In the genomic region with DNA sequence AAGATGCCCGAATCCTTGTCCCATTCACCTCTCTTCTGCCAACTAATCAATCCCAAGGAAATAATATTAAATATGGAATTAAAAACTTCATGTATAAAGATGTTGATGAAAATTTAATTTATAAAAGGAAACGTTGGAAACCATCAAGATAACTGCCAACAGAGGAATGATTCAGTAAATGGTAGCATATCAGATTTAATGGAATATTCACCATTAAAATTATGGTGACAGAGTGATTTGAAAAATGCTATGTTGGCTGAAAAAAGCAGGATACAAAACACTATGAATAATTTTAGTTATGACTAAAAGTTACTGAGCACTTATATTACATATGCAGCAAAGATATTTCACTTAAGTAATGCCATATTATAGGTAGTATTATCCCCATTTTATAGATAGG, we compare ENCODE assay signal across 17 cellular contexts.
DNase-seq lines count a peak whose midpoint lies in the region; ATAC-seq and TF ChIP-seq lines count a peak whose summit lies in the region.
"Had no signal": no experiment of that assay in that cellular context is flagged by ENCODE, and none has a peak within 500 bp of the region (broad histone marks: within the 10 kb centered on the region; RNA-seq: fewer than 3 reads in every experiment).

No MANE protein-coding gene starts in this region.

- CTCF ChIA-PET in SK-N-SH (lab: Yijun Ruan, JAX) = no interaction called here

- H3K4me1 ChIP-seq in SK-N-SH (ENCODE audit: control insufficient read depth in 1 of 2, insufficient read depth in 2 of 2, low read depth in 1 of 2, low read length in 1 of 2) = peaks cover 38 to 47% of the 10 kb centered on the region in 2 experiments
- H3K4me1 ChIP-seq in ascending aorta = peaks cover 19 to 58% of the 10 kb centered on the region in 2 donors

- DNase-seq in SK-N-SH = no peak
- no peak for DNase-seq in ascending aorta (ENCODE audit: low spot score in 2 of 2)
- DNase-seq in COLO668 (lab: John Stamatoyannopoulos, UW; ENCODE audit: unreplicated experiment) = no peak
- DNase-seq: ACHN; BE2C; C1 segment of cervical spinal cord; Caco-2; Calu3; CD4-positive, alpha-beta memory T cell; CD4-positive, CD25-positive, alpha-beta regulatory T cell; CD8-positive, alpha-beta memory T cell; DMS79 treated with DMSO at 0.1 percent for 48 hours; GF-D8 had no signal

- 50% methylated on average over 2 of the region's 2 CpGs for WGBS in SK-N-SH (ENCODE audit: low lambda C conversion rate)

- H3K36me3 ChIP-seq in SK-N-SH (replicated peaks in 1 of 2; ENCODE audit: control insufficient read depth in 1 of 2, insufficient read depth in 2 of 2, low read length in 1 of 2) (peaks cover 15 to 49% of the 10 kb centered on the region in 2 experiments), ascending aorta (no peaks in the 10 kb centered on the region)
- H3K36me3 ChIP-seq: BE2C had no signal

- TF ChIP-seq CTCF in SK-N-SH (IDR thresholded peaks at IDR 0.05) (no peak), ascending aorta (IDR thresholded peaks at IDR 0.05) (no peak)

- H3K27me3 ChIP-seq in SK-N-SH (ENCODE audit: insufficient read depth) = no peaks in the 10 kb centered on the region
- no peaks in the 10 kb centered on the region for H3K27me3 ChIP-seq in ascending aorta
- H3K27me3 ChIP-seq: BE2C, BLaER1 had no signal

- H3K79me2 ChIP-seq in SK-N-SH (ENCODE audit: insufficient read depth) = peaks cover 83% of the 10 kb centered on the region

- H4K20me1 ChIP-seq in SK-N-SH (ENCODE audit: insufficient read depth) = no peaks in the 10 kb centered on the region

- H3K9me3 ChIP-seq in SK-N-SH (no peaks in the 10 kb centered on the region), ascending aorta (no peaks in the 10 kb centered on the region)
- H3K9me3 ChIP-seq: BE2C, BLaER1, Caco-2 had no signal

- H3K9me2 ChIP-seq in SK-N-SH = no peaks in the 10 kb centered on the region

- TF ChIP-seq EP300 in SK-N-SH (IDR thresholded peaks at IDR 0.05; ENCODE audit: borderline replicate concordance in 1 of 2, low read depth in 1 of 2, low read length in 1 of 2) = peak in 1 of 2 experiments; percentile 51; a peak in 1 of 4 replicates

- H3K4me3 ChIP-seq in SK-N-SH (ENCODE audit: low read depth in 2 of 2, low read length in 1 of 2) = no peak overlapping the region
- H3K4me3 ChIP-seq in ascending aorta = no peak overlapping the region
- H3K4me3 ChIP-seq: BLaER1 had no signal

- intact Hi-C loops in ascending aorta (cut with DNase I) = loop anchor here (5.0 kb wide), 1 partner anchor 41 kb away; no protein-coding TSS in a partner anchor

- H2AFZ ChIP-seq in SK-N-SH (ENCODE audit: low read depth) = no peak overlapping the region

- ATAC-seq in SK-N-SH treated with all-trans-retinoic acid at 6 μM for 48 hours (no peak), GM18520 (IDR thresholded peaks at IDR 0.05; ENCODE audit: unreplicated experiment) (no peak)

- no peak overlapping the region for H3K4me2 ChIP-seq in SK-N-SH
- H3K4me2 ChIP-seq: BLaER1 had no signal

- H3F3A ChIP-seq in SK-N-SH (replicated peaks; ENCODE audit: insufficient read depth) = peaks cover 43% of the 10 kb centered on the region

- no peak overlapping the region for H3K9ac ChIP-seq in SK-N-SH
- H3K9ac ChIP-seq: BLaER1 had no signal

- H3K27ac ChIP-seq in SK-N-SH (ENCODE audit: low read depth in 2 of 2, low read length in 1 of 2) (peak overlapping the region; percentile 81 to 98; a peak in 3 of 4 replicates), ascending aorta (peak overlapping the region; percentile 83 to 86)
- H3K27ac ChIP-seq: 22Rv1, BLaER1 had no signal

- POLR2A ChIA-PET in SK-N-SH (lab: Yijun Ruan, JAX) = no interaction called here

- no peak for TF ChIP-seq RAD21 in SK-N-SH (IDR thresholded peaks at IDR 0.05; ENCODE audit: low read length)

TF ChIP-seq in SK-N-SH, 30 proteins besides CTCF, POLR2A, EP300 and RAD21:
- TF ChIP-seq NFIC (IDR thresholded peaks at IDR 0.05; ENCODE audit: borderline replicate concordance) (peak; percentile 18; the same call in 1 of the 2 replicates), RXRA (IDR thresholded peaks at IDR 0.05; ENCODE audit: borderline replicate concordance, low read depth) (no peak), RCOR1 (IDR thresholded peaks at IDR 0.05; ENCODE audit: low read length) (no peak), FOSL2 (IDR thresholded peaks at IDR 0.05; ENCODE audit: borderline replicate concordance, low read depth) (no peak), GABPA (IDR thresholded peaks at IDR 0.05; ENCODE audit: low read depth) (no peak), FOXM1 (IDR thresholded peaks at IDR 0.05; ENCODE audit: low read depth) (no peak), TCF12 (IDR thresholded peaks at IDR 0.05) (peak; percentile 46), RFX5 (IDR thresholded peaks at IDR 0.05; ENCODE audit: low read length) (no peak)
- TF ChIP-seq, protein P1, sequence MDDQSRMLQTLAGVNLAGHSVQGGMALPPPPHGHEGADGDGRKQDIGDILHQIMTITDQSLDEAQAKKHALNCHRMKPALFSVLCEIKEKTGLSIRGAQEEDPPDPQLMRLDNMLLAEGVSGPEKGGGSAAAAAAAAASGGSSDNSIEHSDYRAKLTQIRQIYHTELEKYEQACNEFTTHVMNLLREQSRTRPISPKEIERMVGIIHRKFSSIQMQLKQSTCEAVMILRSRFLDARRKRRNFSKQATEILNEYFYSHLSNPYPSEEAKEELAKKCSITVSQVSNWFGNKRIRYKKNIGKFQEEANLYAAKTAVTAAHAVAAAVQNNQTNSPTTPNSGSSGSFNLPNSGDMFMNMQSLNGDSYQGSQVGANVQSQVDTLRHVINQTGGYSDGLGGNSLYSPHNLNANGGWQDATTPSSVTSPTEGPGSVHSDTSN (IDR thresholded peaks at IDR 0.05) = peak; percentile 51

TF ChIP-seq in SK-N-SH treated with all-trans-retinoic acid at 6 μM for 48 hours, 23 proteins besides CTCF, POLR2A, EP300 and RAD21:
- no peak for TF ChIP-seq OSR1 (CRISPR knock-in tag; IDR thresholded peaks at IDR 0.05)
- no peak for TF ChIP-seq GLIS3 (CRISPR knock-in tag; IDR thresholded peaks at IDR 0.05)
- TF ChIP-seq ISL1 (CRISPR knock-in tag; IDR thresholded peaks at IDR 0.05) = no peak
- TF ChIP-seq, protein P2, sequence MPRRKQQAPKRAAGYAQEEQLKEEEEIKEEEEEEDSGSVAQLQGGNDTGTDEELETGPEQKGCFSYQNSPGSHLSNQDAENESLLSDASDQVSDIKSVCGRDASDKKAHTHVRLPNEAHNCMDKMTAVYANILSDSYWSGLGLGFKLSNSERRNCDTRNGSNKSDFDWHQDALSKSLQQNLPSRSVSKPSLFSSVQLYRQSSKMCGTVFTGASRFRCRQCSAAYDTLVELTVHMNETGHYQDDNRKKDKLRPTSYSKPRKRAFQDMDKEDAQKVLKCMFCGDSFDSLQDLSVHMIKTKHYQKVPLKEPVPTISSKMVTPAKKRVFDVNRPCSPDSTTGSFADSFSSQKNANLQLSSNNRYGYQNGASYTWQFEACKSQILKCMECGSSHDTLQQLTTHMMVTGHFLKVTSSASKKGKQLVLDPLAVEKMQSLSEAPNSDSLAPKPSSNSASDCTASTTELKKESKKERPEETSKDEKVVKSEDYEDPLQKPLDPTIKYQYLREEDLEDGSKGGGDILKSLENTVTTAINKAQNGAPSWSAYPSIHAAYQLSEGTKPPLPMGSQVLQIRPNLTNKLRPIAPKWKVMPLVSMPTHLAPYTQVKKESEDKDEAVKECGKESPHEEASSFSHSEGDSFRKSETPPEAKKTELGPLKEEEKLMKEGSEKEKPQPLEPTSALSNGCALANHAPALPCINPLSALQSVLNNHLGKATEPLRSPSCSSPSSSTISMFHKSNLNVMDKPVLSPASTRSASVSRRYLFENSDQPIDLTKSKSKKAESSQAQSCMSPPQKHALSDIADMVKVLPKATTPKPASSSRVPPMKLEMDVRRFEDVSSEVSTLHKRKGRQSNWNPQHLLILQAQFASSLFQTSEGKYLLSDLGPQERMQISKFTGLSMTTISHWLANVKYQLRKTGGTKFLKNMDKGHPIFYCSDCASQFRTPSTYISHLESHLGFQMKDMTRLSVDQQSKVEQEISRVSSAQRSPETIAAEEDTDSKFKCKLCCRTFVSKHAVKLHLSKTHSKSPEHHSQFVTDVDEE (CRISPR knock-in tag; IDR thresholded peaks at IDR 0.05) = no peak
- no peak for TF ChIP-seq SNAI2 (CRISPR knock-in tag; IDR thresholded peaks at IDR 0.05)
- TF ChIP-seq TCF4 (CRISPR knock-in tag; IDR thresholded peaks at IDR 0.05; ENCODE audit: borderline replicate concordance) = no peak
- TF ChIP-seq, protein P3, sequence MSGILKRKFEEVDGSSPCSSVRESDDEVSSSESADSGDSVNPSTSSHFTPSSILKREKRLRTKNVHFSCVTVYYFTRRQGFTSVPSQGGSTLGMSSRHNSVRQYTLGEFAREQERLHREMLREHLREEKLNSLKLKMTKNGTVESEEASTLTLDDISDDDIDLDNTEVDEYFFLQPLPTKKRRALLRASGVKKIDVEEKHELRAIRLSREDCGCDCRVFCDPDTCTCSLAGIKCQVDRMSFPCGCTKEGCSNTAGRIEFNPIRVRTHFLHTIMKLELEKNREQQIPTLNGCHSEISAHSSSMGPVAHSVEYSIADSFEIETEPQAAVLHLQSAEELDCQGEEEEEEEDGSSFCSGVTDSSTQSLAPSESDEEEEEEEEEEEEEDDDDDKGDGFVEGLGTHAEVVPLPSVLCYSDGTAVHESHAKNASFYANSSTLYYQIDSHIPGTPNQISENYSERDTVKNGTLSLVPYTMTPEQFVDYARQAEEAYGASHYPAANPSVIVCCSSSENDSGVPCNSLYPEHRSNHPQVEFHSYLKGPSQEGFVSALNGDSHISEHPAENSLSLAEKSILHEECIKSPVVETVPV (CRISPR knock-in tag; IDR thresholded peaks at IDR 0.05) = no peak
- no peak for TF ChIP-seq ESRRG (CRISPR knock-in tag; IDR thresholded peaks at IDR 0.05)
- TF ChIP-seq ZNF70 (CRISPR knock-in tag; IDR thresholded peaks at IDR 0.05) = no peak
- TF ChIP-seq ARNTL (CRISPR knock-in tag; IDR thresholded peaks at IDR 0.05; ENCODE audit: borderline replicate concordance, low read depth) = no peak
- TF ChIP-seq ZFP3 (CRISPR knock-in tag; IDR thresholded peaks at IDR 0.05) = no peak
